ENCODE assay signal across 8 cellular contexts in genomic region chr17:37358830-37359681, GRCh38. TPM values are rescaled to one million over a fixed set of nuclear protein-coding genes. Genes with fewer than 3 reads are reported as not detected.
A peak's percentile ranks its signal among the peaks of the same experiment; 100 is the strongest.
DNase-seq lines count a peak whose midpoint lies in the region; ATAC-seq and TF ChIP-seq lines count a peak whose summit lies in the region.

No MANE protein-coding gene starts in this region.

- peaks cover 49% of the 10 kb centered on the region for H3K4me1 Mint-ChIP-seq in neural crest cell

- peak overlapping the region; percentile 95 for H3K9ac ChIP-seq in ES-I3 (ENCODE audit: low read depth, low read length)

- H3K27me3 ChIP-seq in RWPE2 (ENCODE audit: insufficient read depth, poor library complexity, severe bottlenecking) (no peaks in the 10 kb centered on the region), stomach (no peaks in the 10 kb centered on the region)

- DNase-seq in H4 (ENCODE audit: low spot score): peak; percentile 90
- DNase-seq in LNCaP clone FGC (ENCODE audit: low read depth): peak; percentile 89
- DNase-seq in RWPE2 (ENCODE audit: low spot score): peak; percentile 95
- peak; percentile 96 for DNase-seq in activated effector memory CD4-positive, alpha-beta T cell treated with anti-CD3 and anti-CD28 coated beads, Interleukin-2, amount 50 U/mL, for 16 hours
- DNase-seq in fibroblast of villous mesenchyme (ENCODE audit: low read depth): peak; percentile 97
- DNase-seq in neural crest cell (ENCODE audit: low read depth, low spot score): peak; percentile 96
- peak; percentile 95 for DNase-seq in stomach

- intact Hi-C loops in stomach (cut with DNase I; ENCODE audit: low total_unique reads): no loop called here

- peak; percentile 74 for ATAC-seq in RWPE2 (ENCODE audit: low read depth)

- H3K4me1 ChIP-seq in ES-I3 (ENCODE audit: insufficient read depth, low read length) (peaks cover 22% of the 10 kb centered on the region), RWPE2 (ENCODE audit: insufficient read depth, poor library complexity, severe bottlenecking) (peaks cover 47% of the 10 kb centered on the region), stomach (peaks cover 24 to 43% (median 30%) of the 10 kb centered on the region in 4 donors)

- TF ChIP-seq CTCF in LNCaP clone FGC (IDR thresholded peaks at IDR 0.05; ENCODE audit: control insufficient read depth, extremely low read depth, insufficient read depth): no peak
- TF ChIP-seq CTCF in RWPE2 (IDR thresholded peaks at IDR 0.05; ENCODE audit: poor library complexity, severe bottlenecking): no peak
- peak; percentile 4 for TF ChIP-seq CTCF in fibroblast of villous mesenchyme (IDR thresholded peaks at IDR 0.05; ENCODE audit: insufficient read depth, low read depth, low read length)
- peak; percentile 44 for TF ChIP-seq CTCF in neural crest cell (conservative IDR thresholded peaks at IDR 0.05)
- TF ChIP-seq CTCF in stomach (IDR thresholded peaks at IDR 0.05): peak in 3 of 7 experiments; percentile 33 to 62 (median 36)

- H3K9me3 Mint-ChIP-seq in neural crest cell: peaks cover 2% of the 10 kb centered on the region

- no peak for TF ChIP-seq EP300 in stomach (IDR thresholded peaks at IDR 0.05)

- H3K4me3 ChIP-seq in LNCaP clone FGC (ENCODE audit: low read depth, low read length) (peak overlapping the region; percentile 86), RWPE2 (ENCODE audit: severe bottlenecking) (peak overlapping the region; percentile 85), fibroblast of villous mesenchyme (ENCODE audit: low read depth, low read length) (peak overlapping the region; percentile 93), stomach (peak overlapping the region; percentile 63 to 94 (median 86))

- WGBS in stomach, 5 donors: 0 to 2% (median 0%) methylated on average over 10 to 85 of the region's 88 CpGs

- H3K36me3 Mint-ChIP-seq in neural crest cell (ENCODE audit: low read depth): peaks cover 11% of the 10 kb centered on the region

- H3K27ac Mint-ChIP-seq in neural crest cell (ENCODE audit: unreplicated experiment): peak overlapping the region; percentile 67

- peak overlapping the region; percentile 98 for H3K4me3 Mint-ChIP-seq in neural crest cell

- H3K27ac ChIP-seq in RWPE2 (ENCODE audit: poor library complexity, severe bottlenecking): peak overlapping the region; percentile 93
- H3K27ac ChIP-seq in stomach: peak overlapping the region; percentile 83 to 92 (median 87)

- TF ChIP-seq POLR2A in stomach (IDR thresholded peaks at IDR 0.05): no peak

- H3K27me3 Mint-ChIP-seq in neural crest cell (ENCODE audit: low read depth): no peaks in the 10 kb centered on the region

- H3K9me3 ChIP-seq in ES-I3 (ENCODE audit: control insufficient read depth, insufficient read depth, low read length) (no peaks in the 10 kb centered on the region), RWPE2 (ENCODE audit: severe bottlenecking) (no peaks in the 10 kb centered on the region), stomach (no peaks in the 10 kb centered on the region)

- H3K36me3 ChIP-seq in ES-I3 (ENCODE audit: insufficient read depth, low read length) (no peaks in the 10 kb centered on the region), RWPE2 (ENCODE audit: low read depth) (peaks cover 34% of the 10 kb centered on the region), stomach (no peaks in the 10 kb centered on the region)

RNA-seq across cellular contexts. Expression of gene C17orf78, which starts 16.7 kb away (rescaled TPM):
- total RNA-seq in H4 (2014; rRNA removed; shearing (Covaris generic)): not detected in 2 replicates
- not detected in 2 replicates for total RNA-seq in fibroblast of villous mesenchyme
- total RNA-seq in neural crest cell: not detected in 2 replicates
- not detected for total RNA-seq in stomach
- not detected for polyA plus RNA-seq in stomach

RNA-seq across cellular contexts. Expression of gene ACACA, which starts 47.6 kb away (rescaled TPM):
- 27.6 and 50.3 TPM in 2 replicates for total RNA-seq in H4 (2014; rRNA removed; shearing (Covaris generic))
- total RNA-seq in fibroblast of villous mesenchyme (70.2 and 89.4 TPM in 2 replicates), neural crest cell (193 and 211 TPM in 2 replicates), stomach (10 to 100 TPM; 12.3 to 59.8 (median 45.2) TPM)
- 10 to 100 TPM in 2 of 3 donors, 1 to 10 TPM in 1; 9.9 to 15.0 (median 13.9) TPM for polyA plus RNA-seq in stomach

RNA-seq across cellular contexts. Expression of gene TADA2A, which starts 47.6 kb away (rescaled TPM):
- 11.3 and 15.4 TPM in 2 replicates for total RNA-seq in H4 (2014; rRNA removed; shearing (Covaris generic))
- total RNA-seq in fibroblast of villous mesenchyme (15.5 and 16.1 TPM in 2 replicates), neural crest cell (31.0 and 36.5 TPM in 2 replicates), stomach (10 to 100 TPM in 4 of 5 donors, 1 to 10 TPM in 1; 8.0 to 54.3 (median 19.0) TPM)
- 1 to 10 TPM; 6.5 to 8.2 (median 6.8) TPM for polyA plus RNA-seq in stomach

Comparison
In these comparisons a context has a peak if more than half of its experiments do, and no peak if none do; other contexts are left out.
1. Peak in every context shown above with its lines: DNase-seq, ATAC-seq, H3K4me3 ChIP-seq and H3K27ac ChIP-seq.
2. CTCF ChIP-seq: peak in fibroblast of villous mesenchyme (single experiment) and neural crest cell (single experiment); none in LNCaP clone FGC (single experiment) and RWPE2 (single experiment).